In genomic region chr5:137395011-137395755, GRCh38 we compare ENCODE assay signal across 11 cellular contexts.
DNase-seq lines count a peak whose midpoint lies in the region; ATAC-seq and TF ChIP-seq lines count a peak whose summit lies in the region.
"Had no signal": no experiment of that assay in that cellular context is flagged by ENCODE, and none has a peak within 500 bp of the region (broad histone marks: within the 10 kb centered on the region; RNA-seq: fewer than 3 reads in every experiment).

No MANE protein-coding gene starts in this region.

- ATAC-seq in aorta (ENCODE audit: low FRiP score) (no peak), HG03457 (IDR thresholded peaks at IDR 0.05; ENCODE audit: unreplicated experiment) (no peak)
- ATAC-seq: naive thymus-derived CD8-positive, alpha-beta T cell had no signal

- no peak overlapping the region for H4K8ac ChIP-seq in trophoblast cell (ENCODE audit: low read depth, low read length)

- no peak overlapping the region for H2AFZ ChIP-seq in trophoblast cell (ENCODE audit: insufficient read depth, low read length, poor library complexity)

- intact Hi-C loops in Calu3 (cut with micrococcal nuclease; ENCODE audit: unreplicated experiment): no loop called here
- intact Hi-C loops in aorta (cut with DNase I): no loop called here

- H3K4me3 ChIP-seq in astrocyte of the cerebellum (ENCODE audit: low read depth, low read length) (no peak overlapping the region), trophoblast cell (ENCODE audit: low read depth, low read length) (no peak overlapping the region), aorta (ENCODE audit: low read length in 2 of 2) (no peak overlapping the region)
- H3K4me3 ChIP-seq: testis had no signal

- CTCF ChIA-PET in Calu3 (lab: Charles Lee): no interaction called here

- H3K27ac Mint-ChIP-seq in Calu3 (ENCODE audit: unreplicated experiment): no peak overlapping the region
- H3K27ac Mint-ChIP-seq: activated T-helper 1 cell treated with anti-CD3 and anti-CD28 coated beads, Interleukin-12 subunit alpha, Interleukin-12 subunit beta, Interleukin-2, Interleukin-4 antibody, amounts not matched to agents 30 ng/mL and 10 ng/mL and 1 ng/mL, durations not matched to agents 14 hours and 24 hours and 36 hours; naive thymus-derived CD8-positive, alpha-beta T cell had no signal

- DNase-seq in ELR (ENCODE audit: low read depth): peak; percentile 54
- peak; percentile 20 for DNase-seq in NCI-H2081 treated with DMSO at 0.1 percent for 48 hours (lab: John Stamatoyannopoulos, UW)
- DNase-seq in astrocyte of the cerebellum (ENCODE audit: low read depth): peak; percentile 46
- peak; percentile 71 to 90 for DNase-seq in trophoblast cell
- no peak for DNase-seq in Calu3
- no peak for DNase-seq in aorta
- no peak for DNase-seq in HUDEP-2 (lab: John Stamatoyannopoulos, UW; ENCODE audit: unreplicated experiment in 76 of 76)
- DNase-seq: naive thymus-derived CD8-positive, alpha-beta T cell; testis had no signal

- H3K4me2 ChIP-seq in trophoblast cell (ENCODE audit: low read length): no peak overlapping the region

- no peak overlapping the region for H3K18ac ChIP-seq in trophoblast cell (ENCODE audit: low read length)

- H3K9me3 ChIP-seq in trophoblast cell (ENCODE audit: insufficient read depth, low read depth, low read length) (no peaks in the 10 kb centered on the region), aorta (ENCODE audit: control insufficient read depth, low read length) (peaks cover 1% of the 10 kb centered on the region)
- H3K9me3 ChIP-seq: testis had no signal

- H2BK5ac ChIP-seq in trophoblast cell (ENCODE audit: low read depth, low read length, poor library complexity): no peak overlapping the region

- H4K91ac ChIP-seq in trophoblast cell (ENCODE audit: low read depth, low read length): no peak overlapping the region

- no peak overlapping the region for H3K23ac ChIP-seq in trophoblast cell (ENCODE audit: low read length)

- H3K79me2 ChIP-seq in trophoblast cell (ENCODE audit: control insufficient read depth, insufficient read depth, low read length, poor library complexity): no peaks in the 10 kb centered on the region

- H3K4ac ChIP-seq in trophoblast cell (ENCODE audit: low read depth, low read length): no peak overlapping the region

- no peak overlapping the region for H2AK5ac ChIP-seq in trophoblast cell (ENCODE audit: low read length)

- no peak overlapping the region for H3K14ac ChIP-seq in trophoblast cell (ENCODE audit: low read length)

- no peaks in the 10 kb centered on the region for H3K36me3 ChIP-seq in trophoblast cell (ENCODE audit: control insufficient read depth in 1 of 2, insufficient read depth in 2 of 2, low read length in 2 of 2)
- H3K36me3 ChIP-seq in aorta (ENCODE audit: control insufficient read depth in 1 of 2, insufficient read depth in 2 of 2, low read length in 1 of 2): no peaks in the 10 kb centered on the region

- H2BK12ac ChIP-seq in trophoblast cell (ENCODE audit: low read length): no peak overlapping the region

- H4K12ac ChIP-seq in trophoblast cell (ENCODE audit: low read depth, low read length): no peak overlapping the region

- no peak for TF ChIP-seq CTCF in astrocyte of the cerebellum (IDR thresholded peaks at IDR 0.05; ENCODE audit: low read depth, low read length, missing control alignments)
- TF ChIP-seq CTCF in Calu3 (IDR thresholded peaks at IDR 0.05; ENCODE audit: unreplicated experiment): no peak

- H3K79me1 ChIP-seq in trophoblast cell (ENCODE audit: low read length): no peaks in the 10 kb centered on the region

- BruUV-seq in Calu3 (replicated peaks; lab: Mats Ljungman, UMichigan): no TSS peak

- H3K4me1 ChIP-seq in trophoblast cell (ENCODE audit: control insufficient read depth in 1 of 2, insufficient read depth in 2 of 2, low read length in 2 of 2): no peaks in the 10 kb centered on the region
- H3K4me1 ChIP-seq in aorta (ENCODE audit: control insufficient read depth in 1 of 2, insufficient read depth in 2 of 2, low read length in 2 of 2): no peaks in the 10 kb centered on the region
- H3K4me1 ChIP-seq: testis had no signal

- H3K27ac ChIP-seq in trophoblast cell (ENCODE audit: low read depth, low read length): no peak overlapping the region
- no peak overlapping the region for H3K27ac ChIP-seq in aorta (ENCODE audit: low read depth in 1 of 2, low read length in 2 of 2)
- H3K27ac ChIP-seq: testis had no signal

- H3K9ac ChIP-seq in trophoblast cell (ENCODE audit: low read length): no peak overlapping the region

- H2BK120ac ChIP-seq in trophoblast cell (ENCODE audit: insufficient read depth, low read length, poor library complexity): no peak overlapping the region

- H3K27me3 ChIP-seq in trophoblast cell (ENCODE audit: insufficient read depth, low read length) (peaks cover 2% of the 10 kb centered on the region), aorta (ENCODE audit: control insufficient read depth in 1 of 2, insufficient read depth in 2 of 2, low read length in 1 of 2) (no peaks in the 10 kb centered on the region)
- H3K27me3 ChIP-seq: testis had no signal

- no peak overlapping the region for H3K4me3 Mint-ChIP-seq in Calu3 (ENCODE audit: low read depth, unreplicated experiment)
- H3K4me3 Mint-ChIP-seq: activated T-helper 1 cell treated with anti-CD3 and anti-CD28 coated beads, Interleukin-12 subunit alpha, Interleukin-12 subunit beta, Interleukin-2, Interleukin-4 antibody, amounts not matched to agents 30 ng/mL and 10 ng/mL and 1 ng/mL, durations not matched to agents 14 hours and 24 hours and 36 hours; naive thymus-derived CD8-positive, alpha-beta T cell had no signal

- no CpG with 5 or more reads among the region's 4 CpGs for WGBS in trophoblast cell (ENCODE audit: extremely low coverage, insufficient coverage, insufficient read length)
- WGBS in aorta, 2 donors: 86% methylated on average over 4 of the region's 4 CpGs

- no peaks in the 10 kb centered on the region for H3K36me3 Mint-ChIP-seq in Calu3 (ENCODE audit: insufficient read depth, unreplicated experiment)
- H3K36me3 Mint-ChIP-seq: naive thymus-derived CD8-positive, alpha-beta T cell had no signal

- H3K4me1 Mint-ChIP-seq in Calu3 (ENCODE audit: low read depth, unreplicated experiment): no peaks in the 10 kb centered on the region
- H3K4me1 Mint-ChIP-seq: naive thymus-derived CD8-positive, alpha-beta T cell had no signal

- H3K9me3 Mint-ChIP-seq in Calu3 (ENCODE audit: low read depth, unreplicated experiment): no peaks in the 10 kb centered on the region
- H3K9me3 Mint-ChIP-seq: activated T-helper 1 cell treated with anti-CD3 and anti-CD28 coated beads, Interleukin-12 subunit alpha, Interleukin-12 subunit beta, Interleukin-2, Interleukin-4 antibody, amounts not matched to agents 30 ng/mL and 10 ng/mL and 1 ng/mL, durations not matched to agents 14 hours and 24 hours and 36 hours had no signal

- in situ Hi-C loops in astrocyte of the cerebellum (cut with HindIII; ENCODE audit: low sequenced_read_pairs): no loop called here

- peaks cover 91% of the 10 kb centered on the region for H3K27me3 Mint-ChIP-seq in Calu3 (ENCODE audit: unreplicated experiment)

Comparison
In these comparisons a context has a peak if more than half of its experiments do, and no peak if none do; other contexts are left out.
1. DNase-seq: peak in ELR (single experiment), NCI-H2081 treated with DMSO at 0.1 percent for 48 hours (single experiment), astrocyte of the cerebellum (single experiment) and trophoblast cell (2 of 2); none in Calu3 (single experiment), aorta (0 of 2) and HUDEP-2 (0 of 76).